ENCODE assay signal across 8 cellular contexts in genomic region chr12:124567673-124568373, GRCh38. TPM values are rescaled to one million over a fixed set of nuclear protein-coding genes. Genes with fewer than 3 reads are reported as not detected.
DNase-seq lines count a peak whose midpoint lies in the region; ATAC-seq and TF ChIP-seq lines count a peak whose summit lies in the region.

No MANE protein-coding gene starts in this region.

- in situ Hi-C loops in GM18951 (cut with MboI; ENCODE audit: low sequenced_read_pairs, unreplicated experiment): loop anchor here (25.0 kb wide), 1 partner anchor 194 kb away; no protein-coding TSS in a partner anchor

- intact Hi-C loops in left colon (cut with DNase I, micrococcal nuclease): loop anchor here in 1 of 2 donors (5.0 to 10.0 kb wide), 3 partner anchors 53 to 193 kb away; no protein-coding TSS in a partner anchor

- peak overlapping the region; percentile 45 for H3K4me3 ChIP-seq in AG04449 (ENCODE audit: low read depth, low read length)
- peak overlapping the region; percentile 42 for H3K4me3 ChIP-seq in choroid plexus epithelial cell (ENCODE audit: low read depth, low read length)

- POLR2A ChIA-PET in AG04449 (lab: Yijun Ruan, JAX): interaction anchor here (0.5 to 1.1 kb wide), 3 partner anchors 49 to 284 kb away, joined by 3 read pairs; no protein-coding TSS in a partner anchor

- TF ChIP-seq POLR2A in GM18951 (IDR thresholded peaks at IDR 0.05; ENCODE audit: extremely low read depth, insufficient read depth, insufficient read length): peak; percentile 14

- ATAC-seq in HG03196 (IDR thresholded peaks at IDR 0.05; ENCODE audit: unreplicated experiment) (peak; percentile 47), left colon (peak; percentile 82)

- DNase-seq in AG04449 (ENCODE audit: low read depth, low spot score): peak; percentile 83
- peak; percentile 82 for DNase-seq in NCI-H460 (ENCODE audit: extremely low read depth, low read depth)
- DNase-seq in activated CD4-positive, alpha-beta T cell treated with anti-CD3 and anti-CD28 coated beads for 4 hours: peak; percentile 81 to 84
- peak; percentile 98 for DNase-seq in choroid plexus epithelial cell (ENCODE audit: low read depth)
- DNase-seq in left colon: peak; percentile 90 to 92
- DNase-seq in stimulated activated CD4-positive, alpha-beta T cell treated with anti-CD3 and anti-CD28 coated beads, Interleukin-1b, Interleukin-23, amount 100 ng/mL, for 4 hours (ENCODE audit: low read depth in 2 of 2): peak; percentile 69 to 78

- TF ChIP-seq CTCF in AG04449 (IDR thresholded peaks at IDR 0.05; ENCODE audit: insufficient read depth, low read length, missing control alignments) (peak; percentile 29), choroid plexus epithelial cell (conservative IDR thresholded peaks at IDR 0.05; ENCODE audit: low read depth, low read length) (peak; percentile 29)

- CTCF ChIA-PET in AG04449 (lab: Yijun Ruan, JAX): interaction anchor here (1.6 to 8.1 kb wide), 3 partner anchors 41 to 199 kb away, joined by 5 to 83 read pairs (median 7); no protein-coding TSS in a partner anchor

RNA-seq across cellular contexts. Expression of gene NCOR2, which starts 0.4 kb away (rescaled TPM):
- 36.1 and 49.3 TPM in 2 replicates for total RNA-seq in NCI-H460 (2014; rRNA removed; shearing (Covaris generic))
- 36.7 and 45.2 TPM in 2 replicates for polyA plus RNA-seq in NCI-H460 (2014; cell fraction: nucleus; rRNA removed)
- 100 to 1,000 TPM; 134 to 153 TPM for total RNA-seq in left colon

Comparison
In these comparisons a context has a peak if more than half of its experiments do, and no peak if none do; other contexts are left out.
1. Peak in every context shown above with its lines: DNase-seq, ATAC-seq and H3K4me3 ChIP-seq.